In genomic region chr5:82004511-82004910, GRCh38 we compare ENCODE assay signal across 16 cellular contexts. TPM values are rescaled to one million over a fixed set of nuclear protein-coding genes. Genes with fewer than 3 reads are reported as not detected.
DNase-seq lines count a peak whose midpoint lies in the region; ATAC-seq and TF ChIP-seq lines count a peak whose summit lies in the region.
"Had no signal": no experiment of that assay in that cellular context is flagged by ENCODE, and none has a peak within 500 bp of the region (broad histone marks: within the 10 kb centered on the region; RNA-seq: fewer than 3 reads in every experiment).

No MANE protein-coding gene starts in this region.

- POLR2A ChIA-PET in Panc1 (lab: Charles Lee), result no interaction called here

- CTCF ChIA-PET in Panc1 (lab: Charles Lee), result no interaction called here

- H3K9me3 ChIP-seq in heart left ventricle, result no peaks in the 10 kb centered on the region
- no peaks in the 10 kb centered on the region for H3K9me3 ChIP-seq in right atrium auricular region
- H3K9me3 ChIP-seq in Panc1 (ENCODE audit: control insufficient read depth, insufficient read depth, low read depth, low read length), result no peaks in the 10 kb centered on the region
- H3K9me3 ChIP-seq in fibroblast of lung (ENCODE audit: control insufficient read depth, insufficient read depth, low read depth, low read length), result no peaks in the 10 kb centered on the region
- H3K9me3 ChIP-seq: HAP-1, vagina had no signal

- BruUV-seq in Panc1 (replicated peaks; lab: Mats Ljungman, UMichigan), result no TSS peak

- H3K4me1 Mint-ChIP-seq in stimulated activated effector memory CD8-positive, alpha-beta T cell treated with anti-CD3 and anti-CD28 coated beads, Interleukin-12 subunit alpha, Interleukin-12 subunit beta, amount 100 ng/mL, for 72 hours, result no peaks in the 10 kb centered on the region
- H3K4me1 Mint-ChIP-seq: activated T-helper 17 cell treated with anti-CD3 and anti-CD28 coated beads, Interleukin-2, amount 50 U/mL, for 72 hours; neural progenitor cell had no signal

- H3K27ac ChIP-seq in heart left ventricle, result no peak overlapping the region
- no peak overlapping the region for H3K27ac ChIP-seq in right atrium auricular region
- no peak overlapping the region for H3K27ac ChIP-seq in Panc1 (ENCODE audit: low read length)
- no peak overlapping the region for H3K27ac ChIP-seq in fibroblast of lung (ENCODE audit: insufficient read depth, low read length)
- H3K27ac ChIP-seq: neural progenitor cell, vagina had no signal

- no peak overlapping the region for H3K27ac Mint-ChIP-seq in stimulated activated effector memory CD8-positive, alpha-beta T cell treated with anti-CD3 and anti-CD28 coated beads, Interleukin-12 subunit alpha, Interleukin-12 subunit beta, amount 100 ng/mL, for 72 hours
- H3K27ac Mint-ChIP-seq: activated T-helper 17 cell treated with anti-CD3 and anti-CD28 coated beads, Interleukin-2, amount 50 U/mL, for 72 hours; neural progenitor cell; T-helper 1 cell treated with Interleukin-12 subunit alpha and Interleukin-12 subunit beta and Interleukin-4 antibody, amounts not matched to agents 30 μg/mL and 1 μg/mL, for 36 hours had no signal

- H3K4me2 ChIP-seq in fibroblast of lung (ENCODE audit: extremely low read depth, insufficient read depth, low read length), result no peak overlapping the region
- H3K4me2 ChIP-seq: neural progenitor cell had no signal

- WGBS in heart left ventricle, 4 donors, result 31 to 52% (median 46%) methylated on average over 6 of the region's 6 CpGs

- in situ Hi-C loops in Panc1 (cut with HindIII; ENCODE audit: low pct_unique_long_range_greater_than_20kb, low sequenced_read_pairs), result no loop called here

- H3K9ac ChIP-seq in fibroblast of lung (ENCODE audit: insufficient read depth, low read length), result no peak overlapping the region
- H3K9ac ChIP-seq: neural progenitor cell had no signal

- H3K4me1 ChIP-seq in heart left ventricle (no peaks in the 10 kb centered on the region), right atrium auricular region (no peaks in the 10 kb centered on the region), Panc1 (ENCODE audit: control insufficient read depth, insufficient read depth, low read length) (no peaks in the 10 kb centered on the region), fibroblast of lung (ENCODE audit: control insufficient read depth, extremely low read depth, insufficient read depth, low read length) (no peaks in the 10 kb centered on the region)
- H3K4me1 ChIP-seq: HAP-1, neural progenitor cell, vagina had no signal

- intact Hi-C loops in heart left ventricle (cut with DNase I) (no loop called here), Panc1 (cut with micrococcal nuclease; ENCODE audit: unreplicated experiment) (no loop called here)

- H4K20me1 ChIP-seq in fibroblast of lung (ENCODE audit: control insufficient read depth, extremely low read depth, insufficient read depth, low read length), result no peaks in the 10 kb centered on the region

- no peaks in the 10 kb centered on the region for H3K36me3 ChIP-seq in heart left ventricle
- H3K36me3 ChIP-seq in right atrium auricular region, result no peaks in the 10 kb centered on the region
- no peaks in the 10 kb centered on the region for H3K36me3 ChIP-seq in Panc1 (ENCODE audit: control insufficient read depth, insufficient read depth, low read length)
- H3K36me3 ChIP-seq in fibroblast of lung (ENCODE audit: control insufficient read depth, insufficient read depth, low read length), result no peaks in the 10 kb centered on the region
- H3K36me3 ChIP-seq: HAP-1, neural progenitor cell, vagina had no signal

- no peak for TF ChIP-seq POLR2A in heart left ventricle (IDR thresholded peaks at IDR 0.05)

- H3K9me3 Mint-ChIP-seq in stimulated activated effector memory CD8-positive, alpha-beta T cell treated with anti-CD3 and anti-CD28 coated beads, Interleukin-12 subunit alpha, Interleukin-12 subunit beta, amount 100 ng/mL, for 72 hours, result peaks cover 2% of the 10 kb centered on the region

- ATAC-seq in heart left ventricle, result peak in 3 of 4 donors; percentile 49 to 83 (median 68)
- no peak for ATAC-seq in Panc1
- peak; percentile 45 for ATAC-seq in stimulated activated effector memory CD8-positive, alpha-beta T cell treated with anti-CD3 and anti-CD28 coated beads, Interleukin-12 subunit alpha, Interleukin-12 subunit beta, amount 100 ng/mL, for 72 hours
- ATAC-seq in GM21515 (IDR thresholded peaks at IDR 0.05; ENCODE audit: unreplicated experiment), result no peak
- ATAC-seq: activated T-helper 17 cell treated with anti-CD3 and anti-CD28 coated beads, Interleukin-2, amount 50 U/mL, for 72 hours had no signal

- no peak for TF ChIP-seq CTCF in heart left ventricle (IDR thresholded peaks at IDR 0.05)
- TF ChIP-seq CTCF in right atrium auricular region (IDR thresholded peaks at IDR 0.05), result no peak
- no peak for TF ChIP-seq CTCF in Panc1 (IDR thresholded peaks at IDR 0.05)
- no peak for TF ChIP-seq CTCF in fibroblast of lung (conservative IDR thresholded peaks at IDR 0.05 in 1 of 2, IDR thresholded peaks at IDR 0.05 in 1 of 2; ENCODE audit: low read depth in 1 of 2, low read length in 2 of 2)

- peak in 1 of 5 donors; percentile 49 for DNase-seq in heart left ventricle
- no peak for DNase-seq in right atrium auricular region (ENCODE audit: low spot score)
- DNase-seq in Panc1 (ENCODE audit: low read depth, low spot score), result peak; percentile 1
- DNase-seq in fibroblast of lung (ENCODE audit: low read depth in 2 of 2), result peak; percentile 34 to 73
- DNase-seq in stimulated activated effector memory CD8-positive, alpha-beta T cell treated with anti-CD3 and anti-CD28 coated beads, Interleukin-12 subunit alpha, Interleukin-12 subunit beta, amount 100 ng/mL, for 72 hours (ENCODE audit: low spot score in 2 of 2), result no peak
- DNase-seq in T-helper 9 cell, result no peak
- no peak for DNase-seq in activated gamma-delta T cell treated with Interleukin-2 at 50 U/mL for 16 hours
- DNase-seq: glutamatergic neuron, NCI-H1048, retina had no signal

- H3K36me3 Mint-ChIP-seq in stimulated activated effector memory CD8-positive, alpha-beta T cell treated with anti-CD3 and anti-CD28 coated beads, Interleukin-12 subunit alpha, Interleukin-12 subunit beta, amount 100 ng/mL, for 72 hours, result no peaks in the 10 kb centered on the region

- H3K4me3 Mint-ChIP-seq in stimulated activated effector memory CD8-positive, alpha-beta T cell treated with anti-CD3 and anti-CD28 coated beads, Interleukin-12 subunit alpha, Interleukin-12 subunit beta, amount 100 ng/mL, for 72 hours, result no peak overlapping the region
- H3K4me3 Mint-ChIP-seq: activated T-helper 17 cell treated with anti-CD3 and anti-CD28 coated beads, Interleukin-2, amount 50 U/mL, for 72 hours; neural progenitor cell; T-helper 1 cell treated with Interleukin-12 subunit alpha and Interleukin-12 subunit beta and Interleukin-4 antibody, amounts not matched to agents 30 μg/mL and 1 μg/mL, for 36 hours had no signal

- H2AFZ ChIP-seq in fibroblast of lung (ENCODE audit: low read length), result no peak overlapping the region
- H2AFZ ChIP-seq: neural progenitor cell had no signal

- no peaks in the 10 kb centered on the region for H3K79me2 ChIP-seq in fibroblast of lung (ENCODE audit: control insufficient read depth, insufficient read depth, low read length)

- H3K4me3 ChIP-seq in heart left ventricle (no peak overlapping the region), right atrium auricular region (no peak overlapping the region), Panc1 (ENCODE audit: low read depth in 2 of 2, low read length in 2 of 2) (no peak overlapping the region), fibroblast of lung (replicated peaks in 1 of 4; ENCODE audit: control extremely low read depth in 1 of 4, insufficient read depth in 1 of 4, low read depth in 3 of 4, low read length in 4 of 4) (no peak overlapping the region)
- H3K4me3 ChIP-seq: HAP-1, neural progenitor cell, vagina had no signal

- no peaks in the 10 kb centered on the region for H3K27me3 ChIP-seq in heart left ventricle
- no peaks in the 10 kb centered on the region for H3K27me3 ChIP-seq in right atrium auricular region
- no peaks in the 10 kb centered on the region for H3K27me3 ChIP-seq in Panc1 (ENCODE audit: control insufficient read depth, insufficient read depth, low read length)
- H3K27me3 ChIP-seq in fibroblast of lung (ENCODE audit: control insufficient read depth, insufficient read depth, low read length), result no peaks in the 10 kb centered on the region
- H3K27me3 ChIP-seq: neural progenitor cell, vagina had no signal

RNA-seq across cellular contexts. Expression of gene ATG10, which starts 32.7 kb away (rescaled TPM):
- 10 to 100 TPM in 1 of 9 donors, 1 to 10 TPM in 8; 2.7 to 10.7 (median 6.3) TPM for total RNA-seq in heart left ventricle
- polyA plus RNA-seq in heart left ventricle, result 1 to 10 TPM; 4.8 to 5.7 TPM
- 1 to 10 TPM; 4.2 to 5.6 TPM for total RNA-seq in right atrium auricular region
- total RNA-seq in Panc1 (2021; ENCODE audit: unreplicated experiment), result 14.0 TPM
- 15.6 TPM for polyA plus RNA-seq in Panc1 (2012; ENCODE audit: insufficient read length)
- total RNA-seq in fibroblast of lung, result 8.7 and 8.8 TPM in 2 replicates
- polyA plus RNA-seq in fibroblast of lung, result 2.5 and 3.1 TPM in 2 replicates
- polyA plus RNA-seq in fibroblast of lung (2012), result 3.6 and 6.4 TPM in 2 replicates
- not detected in 2 replicates for polyA minus RNA-seq in fibroblast of lung (ENCODE audit: low replicate concordance)

Comparison
In these comparisons a context has a peak if more than half of its experiments do, and no peak if none do; other contexts are left out.
1. ATAC-seq: peak in heart left ventricle (3 of 4) and stimulated activated effector memory CD8-positive, alpha-beta T cell treated with anti-CD3 and anti-CD28 coated beads, Interleukin-12 subunit alpha, Interleukin-12 subunit beta, amount 100 ng/mL, for 72 hours (single experiment); none in Panc1 (single experiment) and GM21515 (single experiment).
2. DNase-seq: peak in Panc1 (single experiment) and fibroblast of lung (2 of 2); none in right atrium auricular region (single experiment), stimulated activated effector memory CD8-positive, alpha-beta T cell treated with anti-CD3 and anti-CD28 coated beads, Interleukin-12 subunit alpha, Interleukin-12 subunit beta, amount 100 ng/mL, for 72 hours (0 of 2), T-helper 9 cell (single experiment) and activated gamma-delta T cell treated with Interleukin-2 at 50 U/mL for 16 hours (single experiment).